29 cellular contexts compared by ENCODE assay signal in the genomic region with DNA sequence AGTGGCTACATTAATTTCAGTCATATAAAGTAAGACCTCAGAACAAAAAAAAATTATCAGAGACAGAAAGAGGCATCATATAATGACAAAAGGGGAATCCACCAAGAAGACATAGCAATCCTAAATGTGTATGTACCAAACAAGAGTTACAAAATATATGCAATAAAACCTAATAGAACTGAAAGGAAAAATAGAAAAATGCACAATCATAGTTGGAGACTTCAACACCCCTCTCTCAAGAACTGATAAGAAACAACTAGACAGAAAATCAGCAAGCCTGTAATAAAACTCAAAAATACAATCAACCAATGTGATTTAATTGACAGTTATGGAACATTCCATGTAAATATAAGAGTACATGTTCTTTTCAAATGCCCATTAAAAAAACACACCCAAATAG.
"Had no signal": no experiment of that assay in that cellular context is flagged by ENCODE, and none has a peak within 500 bp of the region (broad histone marks: within the 10 kb centered on the region; RNA-seq: fewer than 3 reads in every experiment).

No MANE protein-coding gene starts in this region.

- H3K27ac Mint-ChIP-seq: stimulated activated effector memory CD8-positive, alpha-beta T cell treated with anti-CD3 and anti-CD28 coated beads, Interleukin-12 subunit alpha, Interleukin-12 subunit beta, amount 100 ng/mL, for 72 hours; stimulated activated memory B cell treated with anti-CD40 and anti-IgM and Interleukin-4, amounts not matched to agents 10 μg/mL and 1 μg/mL and 100 μg/mL, for 72 hours; stimulated activated naive B cell treated with anti-CD40 and anti-IgM and Interleukin-4, amounts not matched to agents 10 μg/mL and 1 μg/mL and 100 μg/mL, for 72 hours; stimulated activated naive CD8-positive, alpha-beta T cell treated with anti-CD3 and anti-CD28 coated beads, Interleukin-15, Interleukin-2, amounts not matched to agents 100 ng/mL and 50 ng/mL, for 24 hours; type B pancreatic cell had no signal

- H3K4me1 ChIP-seq: stomach, suprapubic skin, testis, thyroid gland, tibial artery, tibial nerve, transverse colon, upper lobe of left lung, upper lobe of right lung, uterus, vagina had no signal

- H3K27me3 ChIP-seq: stomach, testis, thyroid gland, tibial nerve, transverse colon, upper lobe of left lung, upper lobe of right lung, uterus, vagina had no signal

- H3K9me3 ChIP-seq: suprapubic skin, testis, thoracic aorta, thyroid gland, tibial artery, transverse colon, upper lobe of right lung, uterus, vagina had no signal

- H3K36me3 ChIP-seq: stomach, suprapubic skin, thoracic aorta, thyroid gland, tibial artery, tibial nerve, transverse colon, upper lobe of left lung, upper lobe of right lung, uterus, vagina had no signal

- ATAC-seq: stimulated activated effector memory CD8-positive, alpha-beta T cell treated with anti-CD3 and anti-CD28 coated beads, Interleukin-12 subunit alpha, Interleukin-12 subunit beta, amount 100 ng/mL, for 72 hours; stimulated activated memory B cell treated with anti-CD40 and anti-IgM and Interleukin-4, amounts not matched to agents 10 μg/mL and 1 μg/mL and 100 μg/mL, for 72 hours; stimulated activated naive B cell treated with anti-CD40 and anti-IgM and Interleukin-4, amounts not matched to agents 10 μg/mL and 1 μg/mL and 100 μg/mL, for 72 hours; stimulated activated naive CD8-positive, alpha-beta T cell treated with anti-CD3 and anti-CD28 coated beads, Interleukin-15, amount 100 ng/mL, for 72 hours; stimulated activated naive CD8-positive, alpha-beta T cell treated with anti-CD3 and anti-CD28 coated beads, Interleukin-15, Interleukin-2, amounts not matched to agents 100 U/mL and 50 U/mL, for 24 hours; upper lobe of right lung had no signal

- H3K4me3 Mint-ChIP-seq: stimulated activated effector memory CD8-positive, alpha-beta T cell treated with anti-CD3 and anti-CD28 coated beads, Interleukin-12 subunit alpha, Interleukin-12 subunit beta, amount 100 ng/mL, for 72 hours; stimulated activated memory B cell treated with anti-CD40 and anti-IgM and Interleukin-4, amounts not matched to agents 10 μg/mL and 1 μg/mL and 100 μg/mL, for 72 hours; stimulated activated naive B cell treated with anti-CD40 and anti-IgM and Interleukin-4, amounts not matched to agents 10 μg/mL and 1 μg/mL and 100 μg/mL, for 72 hours; stimulated activated naive CD8-positive, alpha-beta T cell treated with anti-CD3 and anti-CD28 coated beads, Interleukin-15, amount 100 ng/mL, for 72 hours; stimulated activated naive CD8-positive, alpha-beta T cell treated with anti-CD3 and anti-CD28 coated beads, Interleukin-15, Interleukin-2, amounts not matched to agents 100 ng/mL and 50 ng/mL, for 24 hours; type B pancreatic cell had no signal

- H3K36me3 Mint-ChIP-seq: stimulated activated effector memory CD8-positive, alpha-beta T cell treated with anti-CD3 and anti-CD28 coated beads, Interleukin-12 subunit alpha, Interleukin-12 subunit beta, amount 100 ng/mL, for 72 hours; stimulated activated memory B cell treated with anti-CD40 and anti-IgM and Interleukin-4, amounts not matched to agents 10 μg/mL and 1 μg/mL and 100 μg/mL, for 72 hours; type B pancreatic cell had no signal

- DNase-seq: stimulated activated CD4-positive, alpha-beta T cell treated with anti-CD3 and anti-CD28 coated beads, Interleukin-2, amount 100 ng/mL, for 48 hours; stimulated activated CD4-positive, alpha-beta T cell treated with anti-CD3 and anti-CD28 coated beads, Interleukin-4, amount 100 ng/mL, for 1 hour; stimulated activated CD4-positive, alpha-beta T cell treated with anti-CD3 and anti-CD28 coated beads, Interleukin-4, amount 100 ng/mL, for 24 hours; stimulated activated CD4-positive, alpha-beta T cell treated with anti-CD3 and anti-CD28 coated beads, Interleukin-4, amount 100 ng/mL, for 4 hours; stimulated activated CD8-positive, alpha-beta memory T cell treated with anti-CD3 and anti-CD28 coated beads, Interleukin-4, amount 100 ng/mL, for 48 hours; stimulated activated naive B cell treated with anti-CD40 and anti-IgM and Interleukin-4, amounts not matched to agents 10 μg/mL and 1 μg/mL and 100 μg/mL, for 72 hours; stimulated activated naive CD4-positive, alpha-beta T cell; stimulated activated naive CD4-positive, alpha-beta T cell treated with Interleukin-2 at 50 U/mL for 16 hours; stimulated activated naive CD8-positive, alpha-beta T cell treated with anti-CD3 and anti-CD28 coated beads, Interleukin-15, amount 100 ng/mL, for 72 hours; stimulated activated naive CD8-positive, alpha-beta T cell treated with anti-CD3 and anti-CD28 coated beads, Interleukin-15, Interleukin-2, amounts not matched to agents 100 U/mL and 50 U/mL, for 24 hours; stomach; substantia nigra; testis; thyroid gland; tibial artery; transverse colon; trophoblast cell; upper lobe of left lung; upper lobe of right lung; uterus had no signal

- H3K4me1 Mint-ChIP-seq: stimulated activated effector memory CD8-positive, alpha-beta T cell treated with anti-CD3 and anti-CD28 coated beads, Interleukin-12 subunit alpha, Interleukin-12 subunit beta, amount 100 ng/mL, for 72 hours; stimulated activated memory B cell treated with anti-CD40 and anti-IgM and Interleukin-4, amounts not matched to agents 10 μg/mL and 1 μg/mL and 100 μg/mL, for 72 hours; stimulated activated naive B cell treated with anti-CD40 and anti-IgM and Interleukin-4, amounts not matched to agents 10 μg/mL and 1 μg/mL and 100 μg/mL, for 72 hours; stimulated activated naive CD8-positive, alpha-beta T cell treated with anti-CD3 and anti-CD28 coated beads, Interleukin-15, amount 100 ng/mL, for 72 hours had no signal

- H3K27ac ChIP-seq: stomach, suprapubic skin, testis, thoracic aorta, thyroid gland, tibial artery, tibial nerve, transverse colon, upper lobe of left lung, upper lobe of right lung, uterus, vagina had no signal

- FAIRE-seq: urothelium cell line had no signal

- H3K9me3 Mint-ChIP-seq: type B pancreatic cell had no signal

- H3K4me3 ChIP-seq: stomach, suprapubic skin, testis, thoracic aorta, thyroid gland, tibial artery, tibial nerve, transverse colon, upper lobe of left lung, upper lobe of right lung, uterus, vagina had no signal
